ENCODE assay signal across 16 cellular contexts in genomic region chr18:48024009-48024512, GRCh38.
A peak's percentile ranks its signal among the peaks of the same experiment; 100 is the strongest.
DNase-seq lines count a peak whose midpoint lies in the region; ATAC-seq and TF ChIP-seq lines count a peak whose summit lies in the region.
"Had no signal": no experiment of that assay in that cellular context is flagged by ENCODE, and none has a peak within 500 bp of the region (broad histone marks: within the 10 kb centered on the region; RNA-seq: fewer than 3 reads in every experiment).

No MANE protein-coding gene starts in this region.

- H3K27ac Mint-ChIP-seq in chondrocyte (ENCODE audit: unreplicated experiment) = peak overlapping the region; percentile 6
- H3K27ac Mint-ChIP-seq in activated T-cell treated with anti-CD3 and anti-CD28 coated beads, Interleukin-2, amount 50 U/mL, for 72 hours = no peak overlapping the region
- H3K27ac Mint-ChIP-seq: activated CD4-positive, alpha-beta T cell treated with anti-CD3 and anti-CD28 coated beads, Interleukin-2, amount 10 ng/mL, durations not matched to agents 7 days and 5 days; endodermal cell; naive thymus-derived CD4-positive, alpha-beta T cell; progenitor cell of endocrine pancreas had no signal

- H4K20me1 ChIP-seq in neural cell (ENCODE audit: insufficient read depth) = no peaks in the 10 kb centered on the region

- H3K9me3 Mint-ChIP-seq in chondrocyte (ENCODE audit: low read depth) = no peaks in the 10 kb centered on the region
- H3K9me3 Mint-ChIP-seq in activated T-cell treated with anti-CD3 and anti-CD28 coated beads, Interleukin-2, amount 50 U/mL, for 72 hours = no peaks in the 10 kb centered on the region
- H3K9me3 Mint-ChIP-seq: activated CD4-positive, alpha-beta T cell treated with anti-CD3 and anti-CD28 coated beads, Interleukin-2, amount 10 ng/mL, durations not matched to agents 7 days and 5 days; endodermal cell; naive thymus-derived CD4-positive, alpha-beta T cell had no signal

- H3K4me1 ChIP-seq in left ventricle myocardium inferior (peaks cover 30% of the 10 kb centered on the region), aorta (ENCODE audit: control insufficient read depth in 1 of 2, insufficient read depth in 2 of 2, low read length in 2 of 2) (no peaks in the 10 kb centered on the region)

- H3K4me1 Mint-ChIP-seq in chondrocyte (ENCODE audit: low read depth) = peaks cover 32% of the 10 kb centered on the region
- peaks cover 5% of the 10 kb centered on the region for H3K4me1 Mint-ChIP-seq in activated T-cell treated with anti-CD3 and anti-CD28 coated beads, Interleukin-2, amount 50 U/mL, for 72 hours (ENCODE audit: low read depth)
- H3K4me1 Mint-ChIP-seq: activated CD4-positive, alpha-beta T cell treated with anti-CD3 and anti-CD28 coated beads, Interleukin-2, amount 10 ng/mL, durations not matched to agents 7 days and 5 days had no signal

- H3K4me3 Mint-ChIP-seq in chondrocyte (ENCODE audit: unreplicated experiment) = no peak overlapping the region
- H3K4me3 Mint-ChIP-seq in activated T-cell treated with anti-CD3 and anti-CD28 coated beads, Interleukin-2, amount 50 U/mL, for 72 hours = no peak overlapping the region
- H3K4me3 Mint-ChIP-seq: activated CD4-positive, alpha-beta T cell treated with anti-CD3 and anti-CD28 coated beads, Interleukin-2, amount 10 ng/mL, durations not matched to agents 7 days and 5 days; endodermal cell; naive thymus-derived CD4-positive, alpha-beta T cell had no signal

- ATAC-seq in left cardiac atrium = no peak
- ATAC-seq in aorta (ENCODE audit: low FRiP score) = peak; percentile 5
- no peak for ATAC-seq in activated T-cell treated with anti-CD3 and anti-CD28 coated beads, Interleukin-2, amount 50 U/mL, for 72 hours (replicated peaks in 1 of 2)
- no peak for ATAC-seq in GM21515 (IDR thresholded peaks at IDR 0.05; ENCODE audit: unreplicated experiment)
- ATAC-seq: naive thymus-derived CD4-positive, alpha-beta T cell had no signal

- 77 to 90% methylated on average over 4 of the region's 4 CpGs for WGBS in aorta, 2 donors

- intact Hi-C loops in left ventricle myocardium inferior (cut with micrococcal nuclease) (loop anchor here (5.0 kb wide), 1 partner anchor 252 kb away; no protein-coding TSS in a partner anchor), left cardiac atrium (cut with DNase I) (loop anchor here in 1 of 2 donors (5.0 kb wide), 1 partner anchor 252 kb away; no protein-coding TSS in a partner anchor), aorta (cut with DNase I) (loop anchor here in 1 of 2 donors (5.0 kb wide), 1 partner anchor 92 kb away; the partner anchor contains the start of gene SMAD2)

- peak overlapping the region; percentile 4 for H2AFZ ChIP-seq in neural cell (ENCODE audit: low read depth, low read length)

- H3K9me2 ChIP-seq in neural cell (ENCODE audit: insufficient read depth, low read length) = no peaks in the 10 kb centered on the region

- no peak overlapping the region for H3K4me3 ChIP-seq in left ventricle myocardium inferior
- H3K4me3 ChIP-seq in neural cell (ENCODE audit: low read length) = no peak overlapping the region
- H3K4me3 ChIP-seq in aorta (ENCODE audit: low read length in 2 of 2) = no peak overlapping the region
- H3K4me3 ChIP-seq: vagina had no signal

- H3K27me3 ChIP-seq in left ventricle myocardium inferior (ENCODE audit: low read depth) = peaks cover 18% of the 10 kb centered on the region
- H3K27me3 ChIP-seq in neural cell (ENCODE audit: insufficient read depth, low read depth, low read length) = no peaks in the 10 kb centered on the region
- no peaks in the 10 kb centered on the region for H3K27me3 ChIP-seq in aorta (ENCODE audit: control insufficient read depth in 1 of 2, insufficient read depth in 2 of 2, low read length in 1 of 2)
- H3K27me3 ChIP-seq: vagina had no signal

- no peak for TF ChIP-seq RAD21 in neural cell (conservative IDR thresholded peaks at IDR 0.05)

- H3K36me3 ChIP-seq in left ventricle myocardium inferior = no peaks in the 10 kb centered on the region
- no peaks in the 10 kb centered on the region for H3K36me3 ChIP-seq in neural cell (ENCODE audit: insufficient read depth, low read length)
- no peaks in the 10 kb centered on the region for H3K36me3 ChIP-seq in aorta (ENCODE audit: control insufficient read depth in 1 of 2, insufficient read depth in 2 of 2, low read length in 1 of 2)
- H3K36me3 ChIP-seq: vagina had no signal

- no peak for TF ChIP-seq EP300 in neural cell (conservative IDR thresholded peaks at IDR 0.05; ENCODE audit: poor library complexity, severe bottlenecking)

- no peaks in the 10 kb centered on the region for H3F3A ChIP-seq in neural cell (ENCODE audit: insufficient read depth, low read length, poor library complexity, severe bottlenecking)

- TF ChIP-seq CTCF in left ventricle myocardium inferior (IDR thresholded peaks at IDR 0.05; ENCODE audit: borderline replicate concordance) = no peak
- peak; percentile 22 for TF ChIP-seq CTCF in chondrocyte (IDR thresholded peaks at IDR 0.05)
- TF ChIP-seq CTCF in neural cell (IDR thresholded peaks at IDR 0.05; ENCODE audit: poor library complexity, severe bottlenecking) = peak; percentile 47

- no peak for DNase-seq in left ventricle myocardium inferior
- DNase-seq in left cardiac atrium = no peak
- DNase-seq in chondrocyte (ENCODE audit: low spot score) = no peak
- DNase-seq in aorta = peak in 1 of 2 donors; percentile 44
- no peak for DNase-seq in activated T-cell treated with anti-CD3 and anti-CD28 coated beads, Interleukin-2, amount 50 U/mL, for 72 hours
- DNase-seq in GF-D8 (lab: John Stamatoyannopoulos, UW) = no peak
- DNase-seq: activated CD8-positive, alpha-beta memory T cell treated with anti-CD3 and anti-CD28 coated beads, Interleukin-2, amount 50 U/mL, for 4 hours; activated gamma-delta T cell treated with Interleukin-2 at 50 U/mL for 16 hours; naive thymus-derived CD4-positive, alpha-beta T cell; stimulated activated CD4-positive, alpha-beta T cell treated with anti-CD3 and anti-CD28 coated beads, Interleukin-4, amount 100 ng/mL, for 1 hour had no signal

- H3K4me2 ChIP-seq in neural cell (ENCODE audit: low read length) = no peak overlapping the region

- peaks cover 7% of the 10 kb centered on the region for H3K27me3 Mint-ChIP-seq in chondrocyte (ENCODE audit: low read depth)
- H3K27me3 Mint-ChIP-seq in activated T-cell treated with anti-CD3 and anti-CD28 coated beads, Interleukin-2, amount 50 U/mL, for 72 hours (ENCODE audit: low read depth) = peaks cover 30% of the 10 kb centered on the region

- H3K27ac ChIP-seq in left ventricle myocardium inferior (replicated peaks) = peak overlapping the region; percentile 50
- H3K27ac ChIP-seq in neural cell (ENCODE audit: low read length) = peak overlapping the region; percentile 69
- H3K27ac ChIP-seq in aorta (ENCODE audit: low read depth in 1 of 2, low read length in 2 of 2) = no peak overlapping the region
- H3K27ac ChIP-seq: vagina had no signal

- no peaks in the 10 kb centered on the region for H3K79me2 ChIP-seq in neural cell (replicated peaks; ENCODE audit: insufficient read depth, low read length)

- no peaks in the 10 kb centered on the region for H3K36me3 Mint-ChIP-seq in chondrocyte (ENCODE audit: low read depth)
- no peaks in the 10 kb centered on the region for H3K36me3 Mint-ChIP-seq in activated T-cell treated with anti-CD3 and anti-CD28 coated beads, Interleukin-2, amount 50 U/mL, for 72 hours (ENCODE audit: insufficient read depth in 2 of 2)
- H3K36me3 Mint-ChIP-seq: naive thymus-derived CD4-positive, alpha-beta T cell had no signal

- H3K9ac ChIP-seq in neural cell (ENCODE audit: low read length) = peak overlapping the region; percentile 51

- H3K9me3 ChIP-seq in left ventricle myocardium inferior (replicated peaks) (no peaks in the 10 kb centered on the region), neural cell (ENCODE audit: low read length) (no peaks in the 10 kb centered on the region), aorta (ENCODE audit: control insufficient read depth, low read length) (no peaks in the 10 kb centered on the region)
- H3K9me3 ChIP-seq: vagina had no signal

TF ChIP-seq in neural cell, 6 proteins besides CTCF, POLR2A, EP300 and RAD21:
- TF ChIP-seq TAF1 (IDR thresholded peaks at IDR 0.05; ENCODE audit: low read depth) = no peak
- TF ChIP-seq MXI1 (conservative IDR thresholded peaks at IDR 0.05; ENCODE audit: poor library complexity, severe bottlenecking) = no peak
- no peak for TF ChIP-seq EZH2 (IDR thresholded peaks at IDR 0.05; ENCODE audit: borderline replicate concordance, insufficient read depth, low read length, poor library complexity, severe bottlenecking)
- TF ChIP-seq SMC3 (conservative IDR thresholded peaks at IDR 0.05; ENCODE audit: poor library complexity) = peak; percentile 43
- TF ChIP-seq, protein P1, sequence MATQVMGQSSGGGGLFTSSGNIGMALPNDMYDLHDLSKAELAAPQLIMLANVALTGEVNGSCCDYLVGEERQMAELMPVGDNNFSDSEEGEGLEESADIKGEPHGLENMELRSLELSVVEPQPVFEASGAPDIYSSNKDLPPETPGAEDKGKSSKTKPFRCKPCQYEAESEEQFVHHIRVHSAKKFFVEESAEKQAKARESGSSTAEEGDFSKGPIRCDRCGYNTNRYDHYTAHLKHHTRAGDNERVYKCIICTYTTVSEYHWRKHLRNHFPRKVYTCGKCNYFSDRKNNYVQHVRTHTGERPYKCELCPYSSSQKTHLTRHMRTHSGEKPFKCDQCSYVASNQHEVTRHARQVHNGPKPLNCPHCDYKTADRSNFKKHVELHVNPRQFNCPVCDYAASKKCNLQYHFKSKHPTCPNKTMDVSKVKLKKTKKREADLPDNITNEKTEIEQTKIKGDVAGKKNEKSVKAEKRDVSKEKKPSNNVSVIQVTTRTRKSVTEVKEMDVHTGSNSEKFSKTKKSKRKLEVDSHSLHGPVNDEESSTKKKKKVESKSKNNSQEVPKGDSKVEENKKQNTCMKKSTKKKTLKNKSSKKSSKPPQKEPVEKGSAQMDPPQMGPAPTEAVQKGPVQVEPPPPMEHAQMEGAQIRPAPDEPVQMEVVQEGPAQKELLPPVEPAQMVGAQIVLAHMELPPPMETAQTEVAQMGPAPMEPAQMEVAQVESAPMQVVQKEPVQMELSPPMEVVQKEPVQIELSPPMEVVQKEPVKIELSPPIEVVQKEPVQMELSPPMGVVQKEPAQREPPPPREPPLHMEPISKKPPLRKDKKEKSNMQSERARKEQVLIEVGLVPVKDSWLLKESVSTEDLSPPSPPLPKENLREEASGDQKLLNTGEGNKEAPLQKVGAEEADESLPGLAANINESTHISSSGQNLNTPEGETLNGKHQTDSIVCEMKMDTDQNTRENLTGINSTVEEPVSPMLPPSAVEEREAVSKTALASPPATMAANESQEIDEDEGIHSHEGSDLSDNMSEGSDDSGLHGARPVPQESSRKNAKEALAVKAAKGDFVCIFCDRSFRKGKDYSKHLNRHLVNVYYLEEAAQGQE (IDR thresholded peaks at IDR 0.05; ENCODE audit: borderline replicate concordance) = no peak
- TF ChIP-seq POLR2AphosphoS5 (IDR thresholded peaks at IDR 0.05) = no peak

Comparison
In these comparisons a context has a peak if more than half of its experiments do, and no peak if none do; other contexts are left out.
1. H3K27ac ChIP-seq: peak in left ventricle myocardium inferior (single experiment) and neural cell (single experiment); none in aorta (0 of 2).